Comparison of ENCODE assay signal across 1 cellular context in genomic region chr6:44559486-44560270, GRCh38.
TF ChIP-seq lines count a peak whose summit lies in the region.

No MANE protein-coding gene starts in this region.

TF ChIP-seq in HEK293, 187 proteins besides CTCF, POLR2A, EP300 and RAD21 (continued from another document):
- TF ChIP-seq, protein P1, sequence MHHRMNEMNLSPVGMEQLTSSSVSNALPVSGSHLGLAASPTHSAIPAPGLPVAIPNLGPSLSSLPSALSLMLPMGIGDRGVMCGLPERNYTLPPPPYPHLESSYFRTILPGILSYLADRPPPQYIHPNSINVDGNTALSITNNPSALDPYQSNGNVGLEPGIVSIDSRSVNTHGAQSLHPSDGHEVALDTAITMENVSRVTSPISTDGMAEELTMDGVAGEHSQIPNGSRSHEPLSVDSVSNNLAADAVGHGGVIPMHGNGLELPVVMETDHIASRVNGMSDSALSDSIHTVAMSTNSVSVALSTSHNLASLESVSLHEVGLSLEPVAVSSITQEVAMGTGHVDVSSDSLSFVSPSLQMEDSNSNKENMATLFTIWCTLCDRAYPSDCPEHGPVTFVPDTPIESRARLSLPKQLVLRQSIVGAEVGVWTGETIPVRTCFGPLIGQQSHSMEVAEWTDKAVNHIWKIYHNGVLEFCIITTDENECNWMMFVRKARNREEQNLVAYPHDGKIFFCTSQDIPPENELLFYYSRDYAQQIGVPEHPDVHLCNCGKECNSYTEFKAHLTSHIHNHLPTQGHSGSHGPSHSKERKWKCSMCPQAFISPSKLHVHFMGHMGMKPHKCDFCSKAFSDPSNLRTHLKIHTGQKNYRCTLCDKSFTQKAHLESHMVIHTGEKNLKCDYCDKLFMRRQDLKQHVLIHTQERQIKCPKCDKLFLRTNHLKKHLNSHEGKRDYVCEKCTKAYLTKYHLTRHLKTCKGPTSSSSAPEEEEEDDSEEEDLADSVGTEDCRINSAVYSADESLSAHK (tag by site-specific recombination; IDR thresholded peaks at IDR 0.05) = peak; percentile 42; the same call in 1 of the 2 replicates
- TF ChIP-seq PATZ1 (tag by site-specific recombination; IDR thresholded peaks at IDR 0.05) (0 out of 2 replicates have a peak, but pooled peaks have one; percentile 20), ZNF362 (tag by site-specific recombination; IDR thresholded peaks at IDR 0.05) (no peak)
